ENCODE assay signal across 8 cellular contexts in the genomic region with DNA sequence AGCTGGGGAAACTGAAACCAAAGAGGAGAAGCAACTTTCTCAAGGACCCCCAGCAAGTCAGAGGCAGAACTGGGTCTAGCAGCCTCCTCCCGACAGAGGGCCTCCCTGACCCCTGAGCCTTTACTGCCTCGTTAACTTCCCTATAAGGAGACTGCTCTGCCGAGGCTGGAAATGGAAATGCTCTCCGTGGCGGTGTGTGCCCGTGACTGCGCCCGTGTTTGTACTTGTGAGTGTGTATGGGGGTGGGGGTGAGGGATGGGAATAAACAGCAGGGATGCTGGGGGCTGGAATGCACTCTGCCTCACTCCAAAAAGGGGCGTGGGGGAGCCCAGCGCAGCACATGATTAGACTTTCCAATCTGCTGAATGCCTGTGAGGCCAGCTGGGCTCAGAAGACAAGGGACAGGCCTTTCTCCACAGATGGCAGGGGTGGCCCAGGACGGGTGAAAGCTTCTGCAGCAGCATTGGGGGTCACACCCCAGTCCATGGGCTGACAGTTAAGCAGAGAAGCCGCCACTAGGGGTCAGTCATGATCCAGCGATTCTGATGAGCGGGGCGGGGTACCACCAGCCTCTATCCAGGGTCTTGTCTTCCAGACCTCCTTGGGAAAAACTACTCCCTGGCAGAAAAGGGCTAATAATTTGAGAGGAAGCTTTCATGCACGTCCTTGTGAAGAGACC. TPM values are rescaled to one million over a fixed set of nuclear protein-coding genes. Genes with fewer than 3 reads are reported as not detected.
DNase-seq lines count a peak whose midpoint lies in the region; ATAC-seq and TF ChIP-seq lines count a peak whose summit lies in the region.

No MANE protein-coding gene starts in this region.

- H3K27ac ChIP-seq in heart right ventricle = no peak overlapping the region
- H3K27ac ChIP-seq in vagina = peak overlapping the region; percentile 12

- H3K4me1 Mint-ChIP-seq in activated naive CD4-positive, alpha-beta T cell treated with anti-CD3 and anti-CD28 coated beads, Interleukin-2, amount 50 U/mL, for 24 hours = peaks cover 8% of the 10 kb centered on the region

- no peaks in the 10 kb centered on the region for H3K27me3 ChIP-seq in heart right ventricle
- no peaks in the 10 kb centered on the region for H3K27me3 ChIP-seq in vagina

- H3K36me3 ChIP-seq in heart right ventricle (no peaks in the 10 kb centered on the region), vagina (no peaks in the 10 kb centered on the region)

- 8 to 11% methylated on average over 16 of the region's 16 CpGs for WGBS in heart right ventricle, 2 donors

- no peaks in the 10 kb centered on the region for H3K36me3 Mint-ChIP-seq in activated naive CD4-positive, alpha-beta T cell treated with anti-CD3 and anti-CD28 coated beads, Interleukin-2, amount 50 U/mL, for 24 hours

- H3K9me3 ChIP-seq in heart right ventricle (no peaks in the 10 kb centered on the region), vagina (no peaks in the 10 kb centered on the region)

- peak overlapping the region in 4 of 10 donors; percentile 5 to 26 (median 17) for H3K4me3 ChIP-seq in heart right ventricle
- peak overlapping the region; percentile 20 to 26 for H3K4me3 ChIP-seq in vagina

- H3K27me3 Mint-ChIP-seq in activated naive CD4-positive, alpha-beta T cell treated with anti-CD3 and anti-CD28 coated beads, Interleukin-2, amount 50 U/mL, for 24 hours = peaks cover 2% of the 10 kb centered on the region

- ATAC-seq in HG02759 (IDR thresholded peaks at IDR 0.05; ENCODE audit: unreplicated experiment) (peak; percentile 75), heart right ventricle (peak; percentile 58 to 86 (median 71))

- H3K27ac Mint-ChIP-seq in activated naive CD4-positive, alpha-beta T cell treated with anti-CD3 and anti-CD28 coated beads, Interleukin-2, amount 50 U/mL, for 24 hours = peak overlapping the region; percentile 52

- TF ChIP-seq CTCF in heart right ventricle (IDR thresholded peaks at IDR 0.05) (peak; percentile 29 to 72 (median 63)), vagina (IDR thresholded peaks at IDR 0.05) (peak in 1 of 3 experiments; percentile 35)

- DNase-seq in D341Med (ENCODE audit: low spot score) (peak; percentile 75), RPMI8226 (peak; percentile 49), heart right ventricle (peak; percentile 29 to 43), putamen (ENCODE audit: low spot score) (peak; percentile 34), vagina (ENCODE audit: extremely low spot score in 2 of 2) (peak in 1 of 2 donors; percentile 77), HPDE6-E6E7 (ENCODE audit: extremely low spot score) (no peak)

- no peak for TF ChIP-seq POLR2A in vagina (IDR thresholded peaks at IDR 0.05)

- no peaks in the 10 kb centered on the region for H3K9me3 Mint-ChIP-seq in activated naive CD4-positive, alpha-beta T cell treated with anti-CD3 and anti-CD28 coated beads, Interleukin-2, amount 50 U/mL, for 24 hours

- intact Hi-C loops in heart right ventricle (cut with DNase I) (loop anchor here in 3 of 10 donors (5.0 to 10.0 kb wide), 3 partner anchors 208 to 355 kb away; no protein-coding TSS in a partner anchor), vagina (cut with DNase I) (no loop called here)

- no peak overlapping the region for H3K4me3 Mint-ChIP-seq in activated naive CD4-positive, alpha-beta T cell treated with anti-CD3 and anti-CD28 coated beads, Interleukin-2, amount 50 U/mL, for 24 hours

- H3K4me1 ChIP-seq in heart right ventricle (peaks cover 0 to 11% (median 5%) of the 10 kb centered on the region in 9 donors), vagina (peaks cover 10% of the 10 kb centered on the region)

RNA-seq across cellular contexts. Expression of a gene that starts 26.8 kb away (rescaled TPM):
- total RNA-seq in heart right ventricle = 10 to 100 TPM; 18.9 to 32.1 (median 22.9) TPM
- 10 to 100 TPM; 18.5 to 39.4 TPM for polyA plus RNA-seq in heart right ventricle
- total RNA-seq in vagina = 21.6 TPM

RNA-seq across cellular contexts. Expression of a gene that starts 27.2 kb away (rescaled TPM):
- total RNA-seq in heart right ventricle (10 to 100 TPM; 29.6 to 43.8 (median 35.3) TPM), vagina (12.8 TPM)
- polyA plus RNA-seq in heart right ventricle = 10 to 100 TPM; 30.6 to 41.6 TPM
